8 cellular contexts compared by ENCODE assay signal in the genomic region with DNA sequence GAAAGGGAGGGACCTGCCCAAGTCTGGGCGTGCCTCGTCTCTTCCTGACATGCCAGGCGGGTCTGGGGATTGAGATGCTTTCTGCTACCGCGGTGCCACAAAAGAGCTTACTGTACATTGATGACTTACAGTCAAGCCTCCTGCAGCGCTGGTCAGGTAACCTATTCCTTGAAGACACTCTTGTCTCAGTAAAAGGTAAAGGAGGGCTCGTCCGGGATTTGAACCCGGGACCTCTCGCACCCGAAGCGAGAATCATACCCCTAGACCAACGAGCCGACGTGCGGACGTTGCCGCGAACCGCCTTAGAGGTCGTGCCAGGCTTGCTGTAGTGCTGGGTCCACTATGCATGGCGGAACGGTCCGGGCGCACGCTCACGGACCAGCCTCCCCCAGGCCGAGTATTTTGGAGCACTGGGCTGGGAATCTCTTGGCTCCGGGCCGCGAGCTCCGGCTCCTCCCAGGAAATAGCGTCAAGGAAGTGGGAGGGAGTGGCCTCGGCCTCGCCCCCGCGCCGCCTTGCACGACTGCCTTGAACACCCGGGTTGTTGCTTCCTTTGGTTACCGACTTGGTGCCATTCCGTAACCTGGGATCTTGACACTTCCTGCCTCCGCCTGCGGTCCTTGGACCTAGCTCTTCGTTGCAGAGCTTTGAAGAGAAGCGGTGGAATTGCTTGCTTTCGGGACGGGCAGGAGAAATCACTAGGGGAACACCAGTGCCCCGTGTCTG. TPM values are rescaled to one million over a fixed set of nuclear protein-coding genes. Genes with fewer than 3 reads are reported as not detected.
DNase-seq lines count a peak whose midpoint lies in the region; ATAC-seq and TF ChIP-seq lines count a peak whose summit lies in the region.

No MANE protein-coding gene starts in this region.

- H3K27me3 ChIP-seq in Caco-2 (replicated peaks; ENCODE audit: control insufficient read depth, insufficient read depth, low read length) (no peaks in the 10 kb centered on the region), HUES48 (ENCODE audit: control insufficient read depth, insufficient read depth, low read length) (no peaks in the 10 kb centered on the region), esophagus (ENCODE audit: control insufficient read depth in 1 of 2, insufficient read depth in 2 of 2, low read length in 2 of 2) (no peaks in the 10 kb centered on the region), muscle layer of colon (ENCODE audit: control insufficient read depth in 1 of 2, insufficient read depth in 2 of 2, low read length in 2 of 2) (no peaks in the 10 kb centered on the region)

- DNase-seq in Caco-2 (peak; percentile 82 to 87), OCI-M2 (lab: John Stamatoyannopoulos, UW; ENCODE audit: unreplicated experiment) (peak; percentile 61)
- DNase-seq in activated T-cell treated with anti-CD3 and anti-CD28 coated beads, Interleukin-2, amount 50 U/mL, for 1 hour: peak; percentile 92
- peak; percentile 97 for DNase-seq in stimulated activated CD8-positive, alpha-beta memory T cell treated with anti-CD3 and anti-CD28 coated beads, Interleukin-4, amount 100 ng/mL, for 48 hours

- H3K9ac ChIP-seq in HUES48 (ENCODE audit: low read depth, low read length) (peak overlapping the region; percentile 68), muscle layer of colon (ENCODE audit: low read length) (peak overlapping the region; percentile 93)

- POLR2A ChIA-PET in Caco-2 (lab: Charles Lee): interaction anchor here (0.5 to 2.2 kb wide), 6 partner anchors 13 to 97 kb away, joined by 3 to 24 read pairs (median 3); a partner anchor contains a TSS

- peak overlapping the region; percentile 66 for H3K4me3 ChIP-seq in Caco-2 (ENCODE audit: low read depth, low read length)
- peak overlapping the region; percentile 91 for H3K4me3 ChIP-seq in HUES48 (ENCODE audit: low read depth, low read length)
- peak overlapping the region; percentile 63 to 66 for H3K4me3 ChIP-seq in esophagus (ENCODE audit: low read depth in 1 of 2, low read length in 2 of 2)
- H3K4me3 ChIP-seq in muscle layer of colon (ENCODE audit: low read depth in 1 of 2, low read length in 2 of 2): peak overlapping the region; percentile 55 to 93

- H3K9me3 ChIP-seq in Caco-2: no peaks in the 10 kb centered on the region
- no peaks in the 10 kb centered on the region for H3K9me3 ChIP-seq in HUES48 (ENCODE audit: control insufficient read depth, insufficient read depth, low read length)
- no peaks in the 10 kb centered on the region for H3K9me3 ChIP-seq in esophagus (ENCODE audit: control insufficient read depth in 2 of 2, insufficient read depth in 1 of 2, low read depth in 1 of 2, low read length in 1 of 2)
- H3K9me3 ChIP-seq in muscle layer of colon (ENCODE audit: low read length): no peaks in the 10 kb centered on the region

- WGBS in esophagus, 2 donors: 0 to 1% methylated on average over 49 of the region's 49 CpGs

- peaks cover 2% of the 10 kb centered on the region for H3K27me3 Mint-ChIP-seq in Caco-2 (ENCODE audit: insufficient read depth, unreplicated experiment)

- peak overlapping the region; percentile 90 for H3K4me3 Mint-ChIP-seq in Caco-2 (ENCODE audit: unreplicated experiment)

- peaks cover 22% of the 10 kb centered on the region for H3K4me1 Mint-ChIP-seq in Caco-2 (ENCODE audit: low read depth, unreplicated experiment)

- intact Hi-C loops in Caco-2 (cut with micrococcal nuclease; ENCODE audit: unreplicated experiment): loop anchor here (1.0 kb wide), 4 partner anchors 12 to 78 kb away; a partner anchor contains a TSS

- H3K27ac ChIP-seq in HUES48 (ENCODE audit: low read depth, low read length) (peak overlapping the region; percentile 98), esophagus (ENCODE audit: low read depth in 2 of 2, low read length in 1 of 2) (peak overlapping the region; percentile 99), muscle layer of colon (ENCODE audit: low read depth, low read length) (peak overlapping the region; percentile 88)

- peaks cover 60% of the 10 kb centered on the region for H3K36me3 Mint-ChIP-seq in Caco-2 (ENCODE audit: insufficient read depth, unreplicated experiment)

- no peaks in the 10 kb centered on the region for H3K9me3 Mint-ChIP-seq in Caco-2 (ENCODE audit: unreplicated experiment)

- peak; percentile 33 for ATAC-seq in GM21390 (IDR thresholded peaks at IDR 0.05; ENCODE audit: unreplicated experiment)

- BruUV-seq in Caco-2 (replicated peaks; lab: Mats Ljungman, UMichigan): TSS peak; percentile 47

- H3K4me1 ChIP-seq in Caco-2 (no peaks in the 10 kb centered on the region), HUES48 (ENCODE audit: control insufficient read depth, insufficient read depth, low read length) (peaks cover 11% of the 10 kb centered on the region; the same call in 1 of the 2 replicates), esophagus (ENCODE audit: control insufficient read depth in 2 of 2, insufficient read depth in 2 of 2, low read length in 1 of 2) (peaks cover 4 to 7% of the 10 kb centered on the region in 2 donors), muscle layer of colon (ENCODE audit: insufficient read depth, low read length) (peaks cover 26% of the 10 kb centered on the region)

- H3K36me3 ChIP-seq in Caco-2 (ENCODE audit: control insufficient read depth, insufficient read depth, low read length) (no peaks in the 10 kb centered on the region), HUES48 (ENCODE audit: control insufficient read depth, insufficient read depth, low read length) (peaks cover 8% of the 10 kb centered on the region), esophagus (ENCODE audit: control insufficient read depth in 2 of 2, insufficient read depth in 2 of 2, low read length in 1 of 2) (no peaks in the 10 kb centered on the region), muscle layer of colon (ENCODE audit: insufficient read depth, low read length) (peaks cover 7% of the 10 kb centered on the region)

- no peak for TF ChIP-seq CTCF in Caco-2 (IDR thresholded peaks at IDR 0.05; ENCODE audit: insufficient read depth in 1 of 2, low read depth in 1 of 2, low read length in 1 of 2, severe bottlenecking in 1 of 2, unreplicated experiment in 1 of 2)

- peak overlapping the region; percentile 96 for H3K27ac Mint-ChIP-seq in Caco-2 (ENCODE audit: unreplicated experiment)

- CTCF ChIA-PET in Caco-2 (lab: Charles Lee): interaction anchor here (0.6 to 1.4 kb wide), 3 partner anchors 12 to 99 kb away, joined by 3 to 4 read pairs (median 3); a partner anchor contains a TSS

RNA-seq across cellular contexts. Expression of a gene that starts 12.4 kb away (rescaled TPM):
- total RNA-seq in Caco-2 (2022): 82.8 and 89.4 TPM in 2 replicates
- polyA plus RNA-seq in esophagus: 10 to 100 TPM; 25.3 to 28.3 TPM

RNA-seq across cellular contexts. Expression of a gene that starts 25.1 kb away (rescaled TPM):
- total RNA-seq in Caco-2 (2022): 18.2 and 22.9 TPM in 2 replicates
- 10 to 100 TPM in 1 of 2 donors, 1 to 10 TPM in 1; 7.3 to 20.5 TPM for polyA plus RNA-seq in esophagus

RNA-seq across cellular contexts. Expression of a gene that starts 26.3 kb away (rescaled TPM):
- total RNA-seq in Caco-2 (2022): 38.8 and 44.1 TPM in 2 replicates
- polyA plus RNA-seq in esophagus: 10 to 100 TPM in 1 of 2 donors, 1 to 10 TPM in 1; 8.1 to 16.2 TPM

RNA-seq across cellular contexts. Expression of a gene that starts 32.8 kb away (rescaled TPM):
- total RNA-seq in Caco-2 (2022): 4.2 and 4.7 TPM in 2 replicates
- 1 to 10 TPM; 3.3 to 8.2 TPM for polyA plus RNA-seq in esophagus

RNA-seq across cellular contexts. Expression of a gene that starts 46.6 kb away (rescaled TPM):
- total RNA-seq in Caco-2 (2022): 5.4 TPM in 2 replicates
- 1 to 10 TPM; 5.6 to 8.9 TPM for polyA plus RNA-seq in esophagus

Comparison
In these comparisons a context has a peak if more than half of its experiments do, and no peak if none do; other contexts are left out.
1. Peak in every context shown above with its lines: DNase-seq, ATAC-seq, H3K4me3 ChIP-seq and H3K27ac ChIP-seq.